1 cellular context compared by ENCODE assay signal in genomic region chrX:49862093-49862492, GRCh38.
A peak's percentile ranks its signal among the peaks of the same experiment; 100 is the strongest.
TF ChIP-seq lines count a peak whose summit lies in the region.

No MANE protein-coding gene starts in this region.

TF ChIP-seq in HepG2, 621 proteins besides CTCF, POLR2A, EP300 and RAD21 (continued from another document and continues in another):
- TF ChIP-seq, protein P1, sequence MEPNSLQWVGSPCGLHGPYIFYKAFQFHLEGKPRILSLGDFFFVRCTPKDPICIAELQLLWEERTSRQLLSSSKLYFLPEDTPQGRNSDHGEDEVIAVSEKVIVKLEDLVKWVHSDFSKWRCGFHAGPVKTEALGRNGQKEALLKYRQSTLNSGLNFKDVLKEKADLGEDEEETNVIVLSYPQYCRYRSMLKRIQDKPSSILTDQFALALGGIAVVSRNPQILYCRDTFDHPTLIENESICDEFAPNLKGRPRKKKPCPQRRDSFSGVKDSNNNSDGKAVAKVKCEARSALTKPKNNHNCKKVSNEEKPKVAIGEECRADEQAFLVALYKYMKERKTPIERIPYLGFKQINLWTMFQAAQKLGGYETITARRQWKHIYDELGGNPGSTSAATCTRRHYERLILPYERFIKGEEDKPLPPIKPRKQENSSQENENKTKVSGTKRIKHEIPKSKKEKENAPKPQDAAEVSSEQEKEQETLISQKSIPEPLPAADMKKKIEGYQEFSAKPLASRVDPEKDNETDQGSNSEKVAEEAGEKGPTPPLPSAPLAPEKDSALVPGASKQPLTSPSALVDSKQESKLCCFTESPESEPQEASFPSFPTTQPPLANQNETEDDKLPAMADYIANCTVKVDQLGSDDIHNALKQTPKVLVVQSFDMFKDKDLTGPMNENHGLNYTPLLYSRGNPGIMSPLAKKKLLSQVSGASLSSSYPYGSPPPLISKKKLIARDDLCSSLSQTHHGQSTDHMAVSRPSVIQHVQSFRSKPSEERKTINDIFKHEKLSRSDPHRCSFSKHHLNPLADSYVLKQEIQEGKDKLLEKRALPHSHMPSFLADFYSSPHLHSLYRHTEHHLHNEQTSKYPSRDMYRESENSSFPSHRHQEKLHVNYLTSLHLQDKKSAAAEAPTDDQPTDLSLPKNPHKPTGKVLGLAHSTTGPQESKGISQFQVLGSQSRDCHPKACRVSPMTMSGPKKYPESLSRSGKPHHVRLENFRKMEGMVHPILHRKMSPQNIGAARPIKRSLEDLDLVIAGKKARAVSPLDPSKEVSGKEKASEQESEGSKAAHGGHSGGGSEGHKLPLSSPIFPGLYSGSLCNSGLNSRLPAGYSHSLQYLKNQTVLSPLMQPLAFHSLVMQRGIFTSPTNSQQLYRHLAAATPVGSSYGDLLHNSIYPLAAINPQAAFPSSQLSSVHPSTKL (CRISPR knock-in tag; IDR thresholded peaks at IDR 0.05) = peak; percentile 77
- TF ChIP-seq MXI1 (IDR thresholded peaks at IDR 0.05; ENCODE audit: borderline replicate concordance, low read depth, low read length) (no peak), ZNF670 (CRISPR knock-in tag; IDR thresholded peaks at IDR 0.05; ENCODE audit: borderline replicate concordance) (no peak), HNF4A (CRISPR knock-in tag; IDR thresholded peaks at IDR 0.05) (peak; percentile 61), KAT7 (CRISPR knock-in tag; IDR thresholded peaks at IDR 0.05; ENCODE audit: borderline replicate concordance) (no peak), ZNF382 (CRISPR knock-in tag; IDR thresholded peaks at IDR 0.05; ENCODE audit: borderline replicate concordance) (no peak), ZSCAN20 (CRISPR knock-in tag; IDR thresholded peaks at IDR 0.05; ENCODE audit: borderline replicate concordance) (no peak), JUND (CRISPR knock-in tag; IDR thresholded peaks at IDR 0.05) (no peak), MED1 (CRISPR knock-in tag; IDR thresholded peaks at IDR 0.05) (peak; percentile 76), FOXM1 (CRISPR knock-in tag; IDR thresholded peaks at IDR 0.05) (no peak), ATM (IDR thresholded peaks at IDR 0.05; ENCODE audit: borderline replicate concordance) (no peak), ZNF629 (CRISPR knock-in tag; conservative IDR thresholded peaks at IDR 0.05) (no peak), ZBTB20 (CRISPR knock-in tag; IDR thresholded peaks at IDR 0.05; ENCODE audit: borderline replicate concordance, low read depth) (no peak), SRSF9 (IDR thresholded peaks at IDR 0.05; ENCODE audit: borderline replicate concordance, insufficient read depth, low read depth, low read length, poor library complexity, severe bottlenecking) (no peak), RNF2 (conservative IDR thresholded peaks at IDR 0.05; ENCODE audit: low read depth) (no peak), ZNF274 (CRISPR knock-in tag; IDR thresholded peaks at IDR 0.05) (no peak), POGZ (CRISPR knock-in tag; IDR thresholded peaks at IDR 0.05) (0 out of 2 replicates have a peak, but pooled peaks have one; percentile 27), BORCS8-MEF2B (CRISPR knock-in tag; IDR thresholded peaks at IDR 0.05) (no peak), LCORL (IDR thresholded peaks at IDR 0.05) (no peak), LCORL (CRISPR knock-in tag; IDR thresholded peaks at IDR 0.05) (peak; percentile 52; the same call in 1 of the 2 replicates), ISL2 (CRISPR knock-in tag; IDR thresholded peaks at IDR 0.05) (peak; percentile 54), THRA (CRISPR knock-in tag; IDR thresholded peaks at IDR 0.05; ENCODE audit: borderline replicate concordance) (peak; percentile 35; the same call in 1 of the 2 replicates), ELF3 (CRISPR knock-in tag; IDR thresholded peaks at IDR 0.05) (0 out of 2 replicates have a peak, but pooled peaks have one; percentile 27), ZNF883 (CRISPR knock-in tag; IDR thresholded peaks at IDR 0.05; ENCODE audit: not compliant biosample characterization) (no peak), SRY (CRISPR knock-in tag; IDR thresholded peaks at IDR 0.05) (no peak), NAIF1 (CRISPR knock-in tag; IDR thresholded peaks at IDR 0.05; ENCODE audit: borderline replicate concordance) (no peak), NFE2L2 (IDR thresholded peaks at IDR 0.05; ENCODE audit: low read length) (no peak), ZC3H13 (CRISPR knock-in tag; IDR thresholded peaks at IDR 0.05) (no peak), ZNF331 (CRISPR knock-in tag; IDR thresholded peaks at IDR 0.05) (peak; percentile 31; the same call in 1 of the 2 replicates), RXRB (CRISPR knock-in tag; IDR thresholded peaks at IDR 0.05; ENCODE audit: borderline replicate concordance) (peak; percentile 55; the same call in 1 of the 2 replicates), U2AF2 (IDR thresholded peaks at IDR 0.05; ENCODE audit: low read depth, low read length) (no peak), ZNF33A (CRISPR knock-in tag; IDR thresholded peaks at IDR 0.05; ENCODE audit: borderline replicate concordance) (no peak), TFDP1 (CRISPR knock-in tag; IDR thresholded peaks at IDR 0.05; ENCODE audit: borderline replicate concordance) (no peak), GATAD2A (CRISPR knock-in tag; IDR thresholded peaks at IDR 0.05) (peak; percentile 74), ELF1 (CRISPR knock-in tag; IDR thresholded peaks at IDR 0.05) (no peak), ZNF281 (CRISPR knock-in tag; IDR thresholded peaks at IDR 0.05; ENCODE audit: borderline replicate concordance) (no peak)
- TF ChIP-seq, protein P2, sequence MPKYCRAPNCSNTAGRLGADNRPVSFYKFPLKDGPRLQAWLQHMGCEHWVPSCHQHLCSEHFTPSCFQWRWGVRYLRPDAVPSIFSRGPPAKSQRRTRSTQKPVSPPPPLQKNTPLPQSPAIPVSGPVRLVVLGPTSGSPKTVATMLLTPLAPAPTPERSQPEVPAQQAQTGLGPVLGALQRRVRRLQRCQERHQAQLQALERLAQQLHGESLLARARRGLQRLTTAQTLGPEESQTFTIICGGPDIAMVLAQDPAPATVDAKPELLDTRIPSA (CRISPR knock-in tag; IDR thresholded peaks at IDR 0.05; ENCODE audit: borderline replicate concordance) = no peak
- TF ChIP-seq, protein P3, sequence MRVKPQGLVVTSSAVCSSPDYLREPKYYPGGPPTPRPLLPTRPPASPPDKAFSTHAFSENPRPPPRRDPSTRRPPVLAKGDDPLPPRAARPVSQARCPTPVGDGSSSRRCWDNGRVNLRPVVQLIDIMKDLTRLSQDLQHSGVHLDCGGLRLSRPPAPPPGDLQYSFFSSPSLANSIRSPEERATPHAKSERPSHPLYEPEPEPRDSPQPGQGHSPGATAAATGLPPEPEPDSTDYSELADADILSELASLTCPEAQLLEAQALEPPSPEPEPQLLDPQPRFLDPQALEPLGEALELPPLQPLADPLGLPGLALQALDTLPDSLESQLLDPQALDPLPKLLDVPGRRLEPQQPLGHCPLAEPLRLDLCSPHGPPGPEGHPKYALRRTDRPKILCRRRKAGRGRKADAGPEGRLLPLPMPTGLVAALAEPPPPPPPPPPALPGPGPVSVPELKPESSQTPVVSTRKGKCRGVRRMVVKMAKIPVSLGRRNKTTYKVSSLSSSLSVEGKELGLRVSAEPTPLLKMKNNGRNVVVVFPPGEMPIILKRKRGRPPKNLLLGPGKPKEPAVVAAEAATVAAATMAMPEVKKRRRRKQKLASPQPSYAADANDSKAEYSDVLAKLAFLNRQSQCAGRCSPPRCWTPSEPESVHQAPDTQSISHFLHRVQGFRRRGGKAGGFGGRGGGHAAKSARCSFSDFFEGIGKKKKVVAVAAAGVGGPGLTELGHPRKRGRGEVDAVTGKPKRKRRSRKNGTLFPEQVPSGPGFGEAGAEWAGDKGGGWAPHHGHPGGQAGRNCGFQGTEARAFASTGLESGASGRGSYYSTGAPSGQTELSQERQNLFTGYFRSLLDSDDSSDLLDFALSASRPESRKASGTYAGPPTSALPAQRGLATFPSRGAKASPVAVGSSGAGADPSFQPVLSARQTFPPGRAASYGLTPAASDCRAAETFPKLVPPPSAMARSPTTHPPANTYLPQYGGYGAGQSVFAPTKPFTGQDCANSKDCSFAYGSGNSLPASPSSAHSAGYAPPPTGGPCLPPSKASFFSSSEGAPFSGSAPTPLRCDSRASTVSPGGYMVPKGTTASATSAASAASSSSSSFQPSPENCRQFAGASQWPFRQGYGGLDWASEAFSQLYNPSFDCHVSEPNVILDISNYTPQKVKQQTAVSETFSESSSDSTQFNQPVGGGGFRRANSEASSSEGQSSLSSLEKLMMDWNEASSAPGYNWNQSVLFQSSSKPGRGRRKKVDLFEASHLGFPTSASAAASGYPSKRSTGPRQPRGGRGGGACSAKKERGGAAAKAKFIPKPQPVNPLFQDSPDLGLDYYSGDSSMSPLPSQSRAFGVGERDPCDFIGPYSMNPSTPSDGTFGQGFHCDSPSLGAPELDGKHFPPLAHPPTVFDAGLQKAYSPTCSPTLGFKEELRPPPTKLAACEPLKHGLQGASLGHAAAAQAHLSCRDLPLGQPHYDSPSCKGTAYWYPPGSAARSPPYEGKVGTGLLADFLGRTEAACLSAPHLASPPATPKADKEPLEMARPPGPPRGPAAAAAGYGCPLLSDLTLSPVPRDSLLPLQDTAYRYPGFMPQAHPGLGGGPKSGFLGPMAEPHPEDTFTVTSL (CRISPR knock-in tag; IDR thresholded peaks at IDR 0.05; ENCODE audit: borderline replicate concordance) = peak; percentile 51; the same call in 1 of the 2 replicates
- TF ChIP-seq, protein P4, sequence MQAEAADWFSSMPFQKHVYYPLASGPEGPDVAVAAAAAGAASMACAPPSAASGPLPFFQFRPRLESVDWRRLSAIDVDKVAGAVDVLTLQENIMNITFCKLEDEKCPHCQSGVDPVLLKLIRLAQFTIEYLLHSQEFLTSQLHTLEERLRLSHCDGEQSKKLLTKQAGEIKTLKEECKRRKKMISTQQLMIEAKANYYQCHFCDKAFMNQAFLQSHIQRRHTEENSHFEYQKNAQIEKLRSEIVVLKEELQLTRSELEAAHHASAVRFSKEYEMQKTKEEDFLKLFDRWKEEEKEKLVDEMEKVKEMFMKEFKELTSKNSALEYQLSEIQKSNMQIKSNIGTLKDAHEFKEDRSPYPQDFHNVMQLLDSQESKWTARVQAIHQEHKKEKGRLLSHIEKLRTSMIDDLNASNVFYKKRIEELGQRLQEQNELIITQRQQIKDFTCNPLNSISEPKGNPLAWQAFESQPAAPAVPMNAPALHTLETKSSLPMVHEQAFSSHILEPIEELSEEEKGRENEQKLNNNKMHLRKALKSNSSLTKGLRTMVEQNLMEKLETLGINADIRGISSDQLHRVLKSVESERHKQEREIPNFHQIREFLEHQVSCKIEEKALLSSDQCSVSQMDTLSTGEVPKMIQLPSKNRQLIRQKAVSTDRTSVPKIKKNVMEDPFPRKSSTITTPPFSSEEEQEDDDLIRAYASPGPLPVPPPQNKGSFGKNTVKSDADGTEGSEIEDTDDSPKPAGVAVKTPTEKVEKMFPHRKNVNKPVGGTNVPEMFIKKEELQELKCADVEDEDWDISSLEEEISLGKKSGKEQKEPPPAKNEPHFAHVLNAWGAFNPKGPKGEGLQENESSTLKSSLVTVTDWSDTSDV (CRISPR knock-in tag; IDR thresholded peaks at IDR 0.05) = no peak
- TF ChIP-seq, protein P5, sequence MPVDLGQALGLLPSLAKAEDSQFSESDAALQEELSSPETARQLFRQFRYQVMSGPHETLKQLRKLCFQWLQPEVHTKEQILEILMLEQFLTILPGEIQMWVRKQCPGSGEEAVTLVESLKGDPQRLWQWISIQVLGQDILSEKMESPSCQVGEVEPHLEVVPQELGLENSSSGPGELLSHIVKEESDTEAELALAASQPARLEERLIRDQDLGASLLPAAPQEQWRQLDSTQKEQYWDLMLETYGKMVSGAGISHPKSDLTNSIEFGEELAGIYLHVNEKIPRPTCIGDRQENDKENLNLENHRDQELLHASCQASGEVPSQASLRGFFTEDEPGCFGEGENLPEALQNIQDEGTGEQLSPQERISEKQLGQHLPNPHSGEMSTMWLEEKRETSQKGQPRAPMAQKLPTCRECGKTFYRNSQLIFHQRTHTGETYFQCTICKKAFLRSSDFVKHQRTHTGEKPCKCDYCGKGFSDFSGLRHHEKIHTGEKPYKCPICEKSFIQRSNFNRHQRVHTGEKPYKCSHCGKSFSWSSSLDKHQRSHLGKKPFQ (CRISPR knock-in tag; IDR thresholded peaks at IDR 0.05; ENCODE audit: insufficient replicate concordance) = no peak
- TF ChIP-seq, protein P6, sequence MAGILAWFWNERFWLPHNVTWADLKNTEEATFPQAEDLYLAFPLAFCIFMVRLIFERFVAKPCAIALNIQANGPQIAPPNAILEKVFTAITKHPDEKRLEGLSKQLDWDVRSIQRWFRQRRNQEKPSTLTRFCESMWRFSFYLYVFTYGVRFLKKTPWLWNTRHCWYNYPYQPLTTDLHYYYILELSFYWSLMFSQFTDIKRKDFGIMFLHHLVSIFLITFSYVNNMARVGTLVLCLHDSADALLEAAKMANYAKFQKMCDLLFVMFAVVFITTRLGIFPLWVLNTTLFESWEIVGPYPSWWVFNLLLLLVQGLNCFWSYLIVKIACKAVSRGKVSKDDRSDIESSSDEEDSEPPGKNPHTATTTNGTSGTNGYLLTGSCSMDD (CRISPR knock-in tag; IDR thresholded peaks at IDR 0.05) = no peak
